Comparison of ENCODE assay signal across 20 cellular contexts in genomic region chr9:136921718-136922117, GRCh38. TPM values are rescaled to one million over a fixed set of nuclear protein-coding genes. Genes with fewer than 3 reads are reported as not detected.
"Had no signal": no experiment of that assay in that cellular context is flagged by ENCODE, and none has a peak within 500 bp of the region (broad histone marks: within the 10 kb centered on the region; RNA-seq: fewer than 3 reads in every experiment).

No MANE protein-coding gene starts in this region.

- H2AFZ ChIP-seq: hepatocyte, parathyroid adenoma had no signal

- H3K4me2 ChIP-seq: hepatocyte had no signal

- H3K36me3 ChIP-seq: uterus had no signal

- H3K4me3 Mint-ChIP-seq: activated CD4-positive, alpha-beta memory T cell treated with anti-CD3 and anti-CD28 coated beads for 36 hours; activated naive CD8-positive, alpha-beta T cell; brain; natural killer cell; T-helper 2 cell treated with Interferon-gamma antibody and Interleukin-4, amounts not matched to agents 5 μg/mL and 100 μg/mL, for 36 hours had no signal

- H3K4me1 Mint-ChIP-seq: brain had no signal

- H3K9me3 Mint-ChIP-seq: activated CD4-positive, alpha-beta memory T cell treated with anti-CD3 and anti-CD28 coated beads for 36 hours; brain; natural killer cell; T-helper 2 cell treated with Interferon-gamma antibody and Interleukin-4, amounts not matched to agents 5 μg/mL and 100 μg/mL, for 36 hours had no signal

- H3K79me2 ChIP-seq: hepatocyte, parathyroid adenoma had no signal

- H3K36me3 Mint-ChIP-seq: activated naive CD8-positive, alpha-beta T cell; natural killer cell had no signal

- H3K27me3 ChIP-seq: gastrocnemius medialis, hepatocyte, sigmoid colon, transverse colon, uterus had no signal

- H3K4me1 ChIP-seq: lower lobe of right lung, parathyroid adenoma, sigmoid colon, transverse colon, uterus had no signal

- H3K27ac ChIP-seq: hepatocyte, lower lobe of right lung, parathyroid adenoma, sigmoid colon, transverse colon, uterus had no signal

- H3K4me3 ChIP-seq: gastrocnemius medialis, hepatocyte, lower lobe of right lung, sigmoid colon, transverse colon, uterus had no signal

- H3K27ac Mint-ChIP-seq: activated naive CD8-positive, alpha-beta T cell; natural killer cell had no signal

- FAIRE-seq: TTC549 had no signal

- DNase-seq: activated CD4-positive, alpha-beta memory T cell treated with anti-CD3 and anti-CD28 coated beads for 36 hours; activated CD4-positive, alpha-beta T cell treated with anti-CD3 and anti-CD28 coated beads for 4 hours; activated T-cell treated with anti-CD3 and anti-CD28 coated beads for 4 hours; effector CD8-positive, alpha-beta T cell; gastrocnemius medialis; lower lobe of right lung; natural killer cell; sigmoid colon; stimulated activated CD4-positive, alpha-beta T cell treated with anti-CD3 and anti-CD28 coated beads, Interleukin-4, amount 100 ng/mL, for 4 hours; stimulated activated naive CD4-positive, alpha-beta T cell; transverse colon; uterus had no signal

- ATAC-seq: esophagus mucosa, lower lobe of right lung, natural killer cell had no signal

- H3K27me3 Mint-ChIP-seq: activated CD4-positive, alpha-beta memory T cell treated with anti-CD3 and anti-CD28 coated beads for 36 hours; activated naive CD8-positive, alpha-beta T cell; brain had no signal

- H3K9me3 ChIP-seq: gastrocnemius medialis, lower lobe of right lung, sigmoid colon, transverse colon, uterus had no signal

- H3K9ac ChIP-seq: parathyroid adenoma had no signal

RNA-seq across cellular contexts. Expression of gene C8G, which starts 23.3 kb away (rescaled TPM):
- total RNA-seq: esophagus mucosa, mesenteric fat pad, sigmoid colon, uterus had no signal

RNA-seq across cellular contexts. Expression of gene LCN12, which starts 30.4 kb away (rescaled TPM):
- total RNA-seq: gastrocnemius medialis, mesenteric fat pad had no signal

RNA-seq across cellular contexts. Expression of gene PTGDS, which starts 55.6 kb away (rescaled TPM):
- total RNA-seq: activated CD4-positive, alpha-beta memory T cell treated with anti-CD3 and anti-CD28 coated beads for 36 hours had no signal
